In genomic region chr4:7356667-7357295, GRCh38 we compare ENCODE assay signal across 28 cellular contexts.
"Had no signal": no experiment of that assay in that cellular context is flagged by ENCODE, and none has a peak within 500 bp of the region (broad histone marks: within the 10 kb centered on the region; RNA-seq: fewer than 3 reads in every experiment).

No MANE protein-coding gene starts in this region.

- ATAC-seq: left colon; right lobe of liver; stimulated activated effector memory CD8-positive, alpha-beta T cell treated with anti-CD3 and anti-CD28 coated beads, Interleukin-12 subunit alpha, Interleukin-12 subunit beta, amount 100 ng/mL, for 72 hours had no signal

- H3K36me3 ChIP-seq: esophagus squamous epithelium, right lobe of liver, stomach, suprapubic skin, tibial artery had no signal

- H3K9me3 Mint-ChIP-seq: activated CD4-positive, alpha-beta memory T cell treated with anti-CD3 and anti-CD28 coated beads for 36 hours; activated CD4-positive, alpha-beta T cell treated with anti-CD3 and anti-CD28 coated beads, Interleukin-2, amount 10 ng/mL, durations not matched to agents 24 days and 14 days; activated naive CD4-positive, alpha-beta T cell treated with anti-CD3 and anti-CD28 coated beads, Interleukin-2, amount 10 ng/mL, durations not matched to agents 7 days and 5 days; activated naive CD8-positive, alpha-beta T cell treated with anti-CD3 and anti-CD28 coated beads, Interleukin-2, amount 10 ng/mL, durations not matched to agents 7 days and 5 days; activated T-helper 1 cell treated with anti-CD3 and anti-CD28 coated beads, Interleukin-12 subunit alpha, Interleukin-12 subunit beta, Interleukin-2, Interleukin-4 antibody, amounts not matched to agents 30 ng/mL and 10 ng/mL and 1 ng/mL, durations not matched to agents 14 hours and 24 hours and 36 hours; stimulated activated effector memory CD8-positive, alpha-beta T cell treated with anti-CD3 and anti-CD28 coated beads, Interleukin-12 subunit alpha, Interleukin-12 subunit beta, amount 100 ng/mL, for 72 hours had no signal

- H3K27me3 ChIP-seq: right lobe of liver, suprapubic skin, tibial artery had no signal

- DNase-seq: activated CD4-positive, alpha-beta memory T cell treated with anti-CD3 and anti-CD28 coated beads for 36 hours; activated CD4-positive, alpha-beta T cell treated with anti-CD3 and anti-CD28 coated beads, Interleukin-2, amount 10 ng/mL, durations not matched to agents 24 days and 14 days; activated CD4-positive, CD25-positive, alpha-beta regulatory T cell treated with anti-CD3 and anti-CD28 coated beads, Interleukin-2, amount 50 U/mL, for 72 hours; activated CD8-positive, alpha-beta memory T cell treated with anti-CD3 and anti-CD28 coated beads, Interleukin-2, amount 50 U/mL, for 4 hours; activated effector memory CD4-positive, alpha-beta T cell treated with anti-CD3 and anti-CD28 coated beads, Interleukin-2, amount 50 U/mL, for 16 hours; activated naive CD4-positive, alpha-beta T cell treated with anti-CD3 and anti-CD28 coated beads, Interleukin-2, amount 10 ng/mL, durations not matched to agents 7 days and 5 days; activated naive CD8-positive, alpha-beta T cell treated with anti-CD3 and anti-CD28 coated beads, Interleukin-2, amount 10 ng/mL, durations not matched to agents 7 days and 5 days; activated T-cell treated with anti-CD3 and anti-CD28 coated beads, Interleukin-2, amount 50 U/mL, for 1 hour; central memory CD4-positive, alpha-beta T cell; dermis blood vessel endothelial cell; effector CD8-positive, alpha-beta T cell; esophagus squamous epithelium; foreskin melanocyte; islet precursor cell; left colon; mammary epithelial cell; naive B cell; occipital lobe; right lobe of liver; stimulated activated CD4-positive, alpha-beta T cell treated with anti-CD3 and anti-CD28 coated beads, Interleukin-4, amount 100 ng/mL, for 24 hours; stomach; tibial artery had no signal

- H3K27ac ChIP-seq: epithelial cell of prostate, esophagus squamous epithelium, right lobe of liver, skin epidermis, stomach, suprapubic skin, tibial artery had no signal

- H3K4me3 ChIP-seq: esophagus squamous epithelium, right lobe of liver, skin epidermis, stomach, suprapubic skin, tibial artery had no signal

- H3K9me3 ChIP-seq: esophagus squamous epithelium, right lobe of liver, stomach, suprapubic skin, tibial artery had no signal

- H3K27me3 Mint-ChIP-seq: activated CD4-positive, alpha-beta T cell treated with anti-CD3 and anti-CD28 coated beads, Interleukin-2, amount 10 ng/mL, durations not matched to agents 24 days and 14 days; activated naive CD4-positive, alpha-beta T cell treated with anti-CD3 and anti-CD28 coated beads, Interleukin-2, amount 10 ng/mL, durations not matched to agents 7 days and 5 days had no signal

- H3K27ac Mint-ChIP-seq: activated CD4-positive, alpha-beta memory T cell treated with anti-CD3 and anti-CD28 coated beads for 36 hours; activated CD4-positive, alpha-beta T cell treated with anti-CD3 and anti-CD28 coated beads, Interleukin-2, amount 10 ng/mL, durations not matched to agents 24 days and 14 days; activated naive CD4-positive, alpha-beta T cell treated with anti-CD3 and anti-CD28 coated beads, Interleukin-2, amount 10 ng/mL, durations not matched to agents 7 days and 5 days; activated naive CD8-positive, alpha-beta T cell treated with anti-CD3 and anti-CD28 coated beads, Interleukin-2, amount 10 ng/mL, durations not matched to agents 7 days and 5 days; activated T-helper 1 cell treated with anti-CD3 and anti-CD28 coated beads, Interleukin-12 subunit alpha, Interleukin-12 subunit beta, Interleukin-2, Interleukin-4 antibody, amounts not matched to agents 30 ng/mL and 10 ng/mL and 1 ng/mL, durations not matched to agents 14 hours and 24 hours and 36 hours; naive B cell; progenitor cell of endocrine pancreas; stimulated activated effector memory CD8-positive, alpha-beta T cell treated with anti-CD3 and anti-CD28 coated beads, Interleukin-12 subunit alpha, Interleukin-12 subunit beta, amount 100 ng/mL, for 72 hours had no signal

- H3K4me1 Mint-ChIP-seq: activated CD4-positive, alpha-beta T cell treated with anti-CD3 and anti-CD28 coated beads, Interleukin-2, amount 10 ng/mL, durations not matched to agents 24 days and 14 days; activated naive CD4-positive, alpha-beta T cell treated with anti-CD3 and anti-CD28 coated beads, Interleukin-2, amount 10 ng/mL, durations not matched to agents 7 days and 5 days; activated naive CD8-positive, alpha-beta T cell treated with anti-CD3 and anti-CD28 coated beads, Interleukin-2, amount 10 ng/mL, durations not matched to agents 7 days and 5 days; naive B cell had no signal

- H3K4me1 ChIP-seq: esophagus squamous epithelium, right lobe of liver, suprapubic skin had no signal

- H3K4me3 Mint-ChIP-seq: activated CD4-positive, alpha-beta memory T cell treated with anti-CD3 and anti-CD28 coated beads for 36 hours; activated CD4-positive, alpha-beta T cell treated with anti-CD3 and anti-CD28 coated beads, Interleukin-2, amount 10 ng/mL, durations not matched to agents 24 days and 14 days; activated naive CD4-positive, alpha-beta T cell treated with anti-CD3 and anti-CD28 coated beads, Interleukin-2, amount 10 ng/mL, durations not matched to agents 7 days and 5 days; activated naive CD8-positive, alpha-beta T cell treated with anti-CD3 and anti-CD28 coated beads, Interleukin-2, amount 10 ng/mL, durations not matched to agents 7 days and 5 days; activated T-helper 1 cell treated with anti-CD3 and anti-CD28 coated beads, Interleukin-12 subunit alpha, Interleukin-12 subunit beta, Interleukin-2, Interleukin-4 antibody, amounts not matched to agents 30 ng/mL and 10 ng/mL and 1 ng/mL, durations not matched to agents 14 hours and 24 hours and 36 hours; naive B cell; stimulated activated effector memory CD8-positive, alpha-beta T cell treated with anti-CD3 and anti-CD28 coated beads, Interleukin-12 subunit alpha, Interleukin-12 subunit beta, amount 100 ng/mL, for 72 hours had no signal

- H3K36me3 Mint-ChIP-seq: activated CD4-positive, alpha-beta memory T cell treated with anti-CD3 and anti-CD28 coated beads for 36 hours; activated naive CD4-positive, alpha-beta T cell treated with anti-CD3 and anti-CD28 coated beads, Interleukin-2, amount 10 ng/mL, durations not matched to agents 7 days and 5 days; activated naive CD8-positive, alpha-beta T cell treated with anti-CD3 and anti-CD28 coated beads, Interleukin-2, amount 10 ng/mL, durations not matched to agents 7 days and 5 days; naive B cell; stimulated activated effector memory CD8-positive, alpha-beta T cell treated with anti-CD3 and anti-CD28 coated beads, Interleukin-12 subunit alpha, Interleukin-12 subunit beta, amount 100 ng/mL, for 72 hours had no signal
